29 cellular contexts compared by ENCODE assay signal in the genomic region with DNA sequence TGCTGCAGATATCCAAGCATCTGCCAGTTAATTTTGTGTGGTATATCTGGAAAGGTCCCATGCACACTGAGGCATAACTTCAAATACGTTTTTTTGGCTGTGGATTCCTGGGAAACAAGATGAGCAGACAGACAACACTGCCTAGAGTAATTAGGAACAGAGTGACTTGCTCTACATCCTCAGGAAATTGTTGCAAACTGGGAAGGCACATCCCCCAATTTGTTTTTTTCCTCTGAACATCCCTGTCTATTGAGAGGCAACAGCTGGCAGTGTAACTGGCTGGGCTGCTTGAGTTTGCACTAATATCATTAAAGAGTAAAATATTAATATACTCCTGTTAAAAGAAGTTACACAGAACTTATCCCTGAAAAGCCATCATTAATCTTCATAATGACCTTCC.
DNase-seq lines count a peak whose midpoint lies in the region; ATAC-seq and TF ChIP-seq lines count a peak whose summit lies in the region.
"Had no signal": no experiment of that assay in that cellular context is flagged by ENCODE, and none has a peak within 500 bp of the region (broad histone marks: within the 10 kb centered on the region; RNA-seq: fewer than 3 reads in every experiment).

No MANE protein-coding gene starts in this region.

- no peak overlapping the region for H4K91ac ChIP-seq in mesenchymal stem cell (ENCODE audit: low read length)

- CTCF ChIA-PET in WTC11 (lab: Charles Lee): no interaction called here

- no peak overlapping the region for H2BK15ac ChIP-seq in mesenchymal stem cell (ENCODE audit: low read depth, poor library complexity, severe bottlenecking)

- no peaks in the 10 kb centered on the region for H3K9me3 ChIP-seq in mesenchymal stem cell (ENCODE audit: control insufficient read depth, low read length)
- H3K9me3 ChIP-seq: lower lobe of right lung, mucosa of descending colon, ovary, upper lobe of left lung had no signal

- H3K27ac ChIP-seq in mesenchymal stem cell (ENCODE audit: low read length, poor library complexity, severe bottlenecking): no peak overlapping the region
- H3K27ac ChIP-seq: epithelial cell of prostate, lower lobe of right lung, ovary, upper lobe of left lung, WERI-Rb-1 had no signal

- no peak overlapping the region for H3K23ac ChIP-seq in mesenchymal stem cell (ENCODE audit: low read length in 2 of 2)

- no peak overlapping the region for H2BK120ac ChIP-seq in mesenchymal stem cell (ENCODE audit: low read depth, low read length)

- no peaks in the 10 kb centered on the region for H3K79me1 ChIP-seq in mesenchymal stem cell (replicated peaks; ENCODE audit: low read length, poor library complexity, severe bottlenecking)

- H3K36me3 Mint-ChIP-seq in endothelial cell (ENCODE audit: low read depth, unreplicated experiment) (no peaks in the 10 kb centered on the region), WTC11 (no peaks in the 10 kb centered on the region)
- H3K36me3 Mint-ChIP-seq: activated naive CD4-positive, alpha-beta T cell treated with anti-CD3 and anti-CD28 coated beads, Interleukin-2, amount 50 U/mL, for 24 hours had no signal

- H3K27ac Mint-ChIP-seq in endothelial cell (ENCODE audit: unreplicated experiment) (peak overlapping the region; percentile 39), WTC11 (no peak overlapping the region)
- H3K27ac Mint-ChIP-seq: activated naive CD4-positive, alpha-beta T cell treated with anti-CD3 and anti-CD28 coated beads, Interleukin-2, amount 50 U/mL, for 24 hours; activated T-helper 2 cell treated with anti-CD3 and anti-CD28 coated beads, Interferon-gamma antibody, Interleukin-2, Interleukin-4, amounts not matched to agents 10 μg/mL and 5 μg/mL and 100 μg/mL, durations not matched to agents 14 hours and 24 hours and 36 hours; nephron progenitor cell had no signal

- H3K4me2 ChIP-seq in mesenchymal stem cell (ENCODE audit: low read length, poor library complexity, severe bottlenecking): no peak overlapping the region

- no peak overlapping the region for H2BK12ac ChIP-seq in mesenchymal stem cell (ENCODE audit: low read length in 2 of 2)

- H3K4me3 ChIP-seq in mesenchymal stem cell (ENCODE audit: insufficient read depth in 1 of 2, low read depth in 1 of 2, low read length in 2 of 2): no peak overlapping the region
- H3K4me3 ChIP-seq: lower lobe of right lung, mucosa of descending colon, ovary, skin epidermis, upper lobe of left lung had no signal

- H2AK5ac ChIP-seq in mesenchymal stem cell (ENCODE audit: low read length, severe bottlenecking): no peak overlapping the region

- ATAC-seq in WTC11: no peak
- ATAC-seq: lower lobe of right lung, mucosa of descending colon, Panc1 had no signal

- H3K14ac ChIP-seq in mesenchymal stem cell (ENCODE audit: low read length in 2 of 2): no peak overlapping the region

- 18% methylated on average over 1 of the region's 1 CpG for WGBS in mesenchymal stem cell

- no peaks in the 10 kb centered on the region for H3K36me3 ChIP-seq in mesenchymal stem cell (ENCODE audit: control insufficient read depth in 1 of 2, insufficient read depth in 2 of 2, low read depth in 1 of 2, low read length in 2 of 2)
- H3K36me3 ChIP-seq: lower lobe of right lung, ovary, upper lobe of left lung, WERI-Rb-1 had no signal

- H2AFZ ChIP-seq in mesenchymal stem cell (ENCODE audit: low read depth, low read length): no peak overlapping the region

- H3K4me1 Mint-ChIP-seq in endothelial cell (ENCODE audit: unreplicated experiment): peaks cover 38% of the 10 kb centered on the region
- H3K4me1 Mint-ChIP-seq in WTC11: peaks cover 22% of the 10 kb centered on the region
- H3K4me1 Mint-ChIP-seq: activated naive CD4-positive, alpha-beta T cell treated with anti-CD3 and anti-CD28 coated beads, Interleukin-2, amount 50 U/mL, for 24 hours; nephron progenitor cell had no signal

- H3K27me3 Mint-ChIP-seq in endothelial cell (ENCODE audit: unreplicated experiment): no peaks in the 10 kb centered on the region
- no peaks in the 10 kb centered on the region for H3K27me3 Mint-ChIP-seq in WTC11 (ENCODE audit: low read depth)
- H3K27me3 Mint-ChIP-seq: activated naive CD4-positive, alpha-beta T cell treated with anti-CD3 and anti-CD28 coated beads, Interleukin-2, amount 50 U/mL, for 24 hours had no signal

- H3K27me3 ChIP-seq in mesenchymal stem cell (ENCODE audit: control insufficient read depth in 1 of 2, insufficient read depth in 1 of 2, low read length in 2 of 2): no peaks in the 10 kb centered on the region
- H3K27me3 ChIP-seq: ovary, upper lobe of left lung had no signal

- H3K4me1 ChIP-seq in mesenchymal stem cell (ENCODE audit: control insufficient read depth, insufficient read depth, low read depth, low read length): no peaks in the 10 kb centered on the region
- H3K4me1 ChIP-seq: lower lobe of right lung, upper lobe of left lung had no signal

- H4K8ac ChIP-seq in mesenchymal stem cell (ENCODE audit: low read length): no peak overlapping the region

- no peak overlapping the region for H3K9ac ChIP-seq in mesenchymal stem cell (ENCODE audit: low read length)

- H2BK5ac ChIP-seq in mesenchymal stem cell (ENCODE audit: low read depth, low read length, poor library complexity, severe bottlenecking): no peak overlapping the region

- DNase-seq in GM03348 (ENCODE audit: low spot score) (peak; percentile 3), NCI-H1694 treated with DMSO at 0.1 percent for 48 hours (lab: John Stamatoyannopoulos, UW) (peak; percentile 74), endothelial cell (ENCODE audit: low spot score) (no peak), mesenchymal stem cell (peak; percentile 3), pons (ENCODE audit: low spot score) (no peak), WTC11 (ENCODE audit: low spot score) (no peak), NCI-H2196 (lab: John Stamatoyannopoulos, UW; ENCODE audit: unreplicated experiment) (no peak)
- DNase-seq in activated CD4-positive, alpha-beta T cell treated with anti-CD3 and anti-CD28 coated beads, Interleukin-2, amount 50 U/mL, for 4 hours: no peak
- DNase-seq: activated CD4-positive, alpha-beta T cell treated with anti-CD3 and anti-CD28 coated beads for 48 hours; activated CD8-positive, alpha-beta memory T cell treated with anti-CD3 and anti-CD28 coated beads for 24 hours; activated T-cell treated with anti-CD3 and anti-CD28 coated beads for 4 hours; amygdala; C1 segment of cervical spinal cord; effector CD4-positive, alpha-beta T cell; lower lobe of right lung; mucosa of descending colon; NCI-H187 treated with DMSO at 0.1 percent for 48 hours; nephron progenitor cell; ovary; retina; SHP77 treated with DMSO at 0.1 percent for 48 hours; stimulated activated naive CD4-positive, alpha-beta T cell; upper lobe of left lung; WERI-Rb-1 had no signal

- H3K18ac ChIP-seq in mesenchymal stem cell (ENCODE audit: low read depth in 1 of 2, low read length in 2 of 2): no peak overlapping the region

- TF ChIP-seq CTCF in endothelial cell (IDR thresholded peaks at IDR 0.05; ENCODE audit: unreplicated experiment) (no peak), WTC11 (IDR thresholded peaks at IDR 0.05) (no peak)

- H3K4me3 Mint-ChIP-seq in endothelial cell (ENCODE audit: unreplicated experiment) (no peak overlapping the region), WTC11 (no peak overlapping the region)
- H3K4me3 Mint-ChIP-seq: activated naive CD4-positive, alpha-beta T cell treated with anti-CD3 and anti-CD28 coated beads, Interleukin-2, amount 50 U/mL, for 24 hours; nephron progenitor cell had no signal

- no peak overlapping the region for H3K4ac ChIP-seq in mesenchymal stem cell (ENCODE audit: low read depth in 1 of 2, low read length in 2 of 2)

- H3K9me3 Mint-ChIP-seq in endothelial cell (ENCODE audit: unreplicated experiment) (no peaks in the 10 kb centered on the region), WTC11 (no peaks in the 10 kb centered on the region)
- H3K9me3 Mint-ChIP-seq: nephron progenitor cell had no signal

- POLR2A ChIA-PET in WTC11 (lab: Charles Lee): no interaction called here

TF ChIP-seq in WTC11, 78 proteins besides CTCF, POLR2A, EP300 and RAD21 (continues in another document):
- TF ChIP-seq ZNF138 (CRISPR knock-in tag; conservative IDR thresholded peaks at IDR 0.05) (no peak), SMAD4 (CRISPR knock-in tag; IDR thresholded peaks at IDR 0.05) (no peak), NFYB (CRISPR knock-in tag; conservative IDR thresholded peaks at IDR 0.05; ENCODE audit: low read depth) (no peak), AFF4 (CRISPR knock-in tag; IDR thresholded peaks at IDR 0.05; ENCODE audit: borderline replicate concordance) (no peak), NR2C2 (CRISPR knock-in tag; IDR thresholded peaks at IDR 0.05) (no peak), E2F5 (CRISPR knock-in tag; IDR thresholded peaks at IDR 0.05) (no peak)

Comparison
In these comparisons a context has a peak if more than half of its experiments do, and no peak if none do; other contexts are left out.
1. DNase-seq: peak in GM03348 (single experiment), NCI-H1694 treated with DMSO at 0.1 percent for 48 hours (single experiment) and mesenchymal stem cell (single experiment); none in endothelial cell (single experiment), pons (single experiment), WTC11 (single experiment), activated CD4-positive, alpha-beta T cell treated with anti-CD3 and anti-CD28 coated beads, Interleukin-2, amount 50 U/mL, for 4 hours (0 of 2) and NCI-H2196 (single experiment).